In genomic region chr15:70320077-70320830, GRCh38 we compare ENCODE assay signal across 13 cellular contexts.
DNase-seq lines count a peak whose midpoint lies in the region; ATAC-seq, FAIRE-seq and TF ChIP-seq lines count a peak whose summit lies in the region.
"Had no signal": no experiment of that assay in that cellular context is flagged by ENCODE, and none has a peak within 500 bp of the region (broad histone marks: within the 10 kb centered on the region; RNA-seq: fewer than 3 reads in every experiment).

No MANE protein-coding gene starts in this region.

- no peak overlapping the region for H3K4me3 ChIP-seq in ovary
- H3K4me3 ChIP-seq in ascending aorta, result no peak overlapping the region

- intact Hi-C loops in ovary (cut with DNase I), result no loop called here
- intact Hi-C loops in ascending aorta (cut with DNase I), result no loop called here

- peak overlapping the region; percentile 71 for H3K27ac Mint-ChIP-seq in stimulated activated memory B cell treated with anti-CD40 and anti-IgM and Interleukin-4, amounts not matched to agents 10 μg/mL and 1 μg/mL and 100 μg/mL, for 72 hours
- H3K27ac Mint-ChIP-seq: activated CD4-positive, alpha-beta T cell treated with anti-CD3 and anti-CD28 coated beads, Interleukin-2, amount 10 ng/mL, durations not matched to agents 7 days and 5 days; CD4-positive, alpha-beta T cell had no signal

- TF ChIP-seq POLR2A in GM12891 (IDR thresholded peaks at IDR 0.05; ENCODE audit: low read depth, low read length) (no peak), ovary (IDR thresholded peaks at IDR 0.05) (no peak)

- H3K27me3 ChIP-seq in ovary (no peaks in the 10 kb centered on the region), ascending aorta (no peaks in the 10 kb centered on the region)

- peaks cover 58% of the 10 kb centered on the region for H3K4me1 Mint-ChIP-seq in stimulated activated memory B cell treated with anti-CD40 and anti-IgM and Interleukin-4, amounts not matched to agents 10 μg/mL and 1 μg/mL and 100 μg/mL, for 72 hours

- ATAC-seq in stimulated activated memory B cell treated with anti-CD40 and anti-IgM and Interleukin-4, amounts not matched to agents 10 μg/mL and 1 μg/mL and 100 μg/mL, for 72 hours, result peak; percentile 49

- no peak for FAIRE-seq in GM12891 (lab: Jason Lieb, UNC)
- FAIRE-seq: astrocyte had no signal

- 54 to 61% (median 60%) methylated on average over 5 of the region's 5 CpGs for WGBS in ovary, 3 donors

- peaks cover 15% of the 10 kb centered on the region for H3K4me1 ChIP-seq in ovary (ENCODE audit: insufficient read depth)
- H3K4me1 ChIP-seq in ascending aorta, result peaks cover 0 to 5% of the 10 kb centered on the region in 2 donors

- peak overlapping the region; percentile 27 for H3K4me3 Mint-ChIP-seq in stimulated activated memory B cell treated with anti-CD40 and anti-IgM and Interleukin-4, amounts not matched to agents 10 μg/mL and 1 μg/mL and 100 μg/mL, for 72 hours
- H3K4me3 Mint-ChIP-seq: activated CD4-positive, alpha-beta T cell treated with anti-CD3 and anti-CD28 coated beads, Interleukin-2, amount 10 ng/mL, durations not matched to agents 7 days and 5 days; CD4-positive, alpha-beta T cell had no signal

- TF ChIP-seq CTCF in ovary (IDR thresholded peaks at IDR 0.05) (no peak), ascending aorta (IDR thresholded peaks at IDR 0.05) (no peak)

- no peak overlapping the region for H3K27ac ChIP-seq in ovary
- H3K27ac ChIP-seq in ascending aorta, result no peak overlapping the region

- no peak for TF ChIP-seq EP300 in ovary (IDR thresholded peaks at IDR 0.05)

- H3K9me3 ChIP-seq in ovary (no peaks in the 10 kb centered on the region), ascending aorta (no peaks in the 10 kb centered on the region)

- H3K36me3 ChIP-seq in ovary (no peaks in the 10 kb centered on the region), ascending aorta (no peaks in the 10 kb centered on the region)

- no peak for DNase-seq in GM12891 (ENCODE audit: insufficient read length, low spot score)
- DNase-seq in NOMO-1 treated with dmso at 0.1 percent for 144 hours (lab: John Stamatoyannopoulos, UW; ENCODE audit: unreplicated experiment), result peak; percentile 44
- peak; percentile 55 for DNase-seq in germinal center (ENCODE audit: low spot score)
- no peak for DNase-seq in 8988T
- no peak for DNase-seq in ovary
- DNase-seq in ascending aorta (ENCODE audit: low spot score in 2 of 2), result no peak
- DNase-seq in A172 (ENCODE audit: low spot score), result no peak
- DNase-seq: activated CD4-positive, alpha-beta T cell treated with anti-CD3 and anti-CD28 coated beads, Interleukin-2, amount 10 ng/mL, durations not matched to agents 7 days and 5 days; CD4-positive, alpha-beta T cell; NCI-H2029 treated with DMSO at 0.1 percent for 48 hours; T-helper 1 cell had no signal

- no peaks in the 10 kb centered on the region for H3K36me3 Mint-ChIP-seq in stimulated activated memory B cell treated with anti-CD40 and anti-IgM and Interleukin-4, amounts not matched to agents 10 μg/mL and 1 μg/mL and 100 μg/mL, for 72 hours

- no peaks in the 10 kb centered on the region for H3K27me3 Mint-ChIP-seq in stimulated activated memory B cell treated with anti-CD40 and anti-IgM and Interleukin-4, amounts not matched to agents 10 μg/mL and 1 μg/mL and 100 μg/mL, for 72 hours
- H3K27me3 Mint-ChIP-seq: CD4-positive, alpha-beta T cell had no signal

- H3K9me3 Mint-ChIP-seq in stimulated activated memory B cell treated with anti-CD40 and anti-IgM and Interleukin-4, amounts not matched to agents 10 μg/mL and 1 μg/mL and 100 μg/mL, for 72 hours, result no peaks in the 10 kb centered on the region
- H3K9me3 Mint-ChIP-seq: activated CD4-positive, alpha-beta T cell treated with anti-CD3 and anti-CD28 coated beads, Interleukin-2, amount 10 ng/mL, durations not matched to agents 7 days and 5 days; CD4-positive, alpha-beta T cell had no signal

TF ChIP-seq in GM12891, 5 proteins besides CTCF, POLR2A, EP300 and RAD21:
- TF ChIP-seq POLR2AphosphoS5 (IDR thresholded peaks at IDR 0.05; ENCODE audit: low read depth, low read length) (no peak), POU2F2 (IDR thresholded peaks at IDR 0.05; ENCODE audit: low read depth, low read length) (no peak), SPI1 (IDR thresholded peaks at IDR 0.05; ENCODE audit: low read depth, low read length) (peak; percentile 38; the same call in 1 of the 2 replicates), PAX5 (IDR thresholded peaks at IDR 0.05; ENCODE audit: insufficient read depth, low read length, severe bottlenecking) (no peak)

Comparison
In these comparisons a context has a peak if more than half of its experiments do, and no peak if none do; other contexts are left out.
1. DNase-seq: peak in NOMO-1 treated with dmso at 0.1 percent for 144 hours (single experiment) and germinal center (single experiment); none in GM12891 (single experiment), 8988T (single experiment), ovary (0 of 5), ascending aorta (0 of 2) and A172 (single experiment).